ENCODE assay signal across 35 cellular contexts in the genomic region with DNA sequence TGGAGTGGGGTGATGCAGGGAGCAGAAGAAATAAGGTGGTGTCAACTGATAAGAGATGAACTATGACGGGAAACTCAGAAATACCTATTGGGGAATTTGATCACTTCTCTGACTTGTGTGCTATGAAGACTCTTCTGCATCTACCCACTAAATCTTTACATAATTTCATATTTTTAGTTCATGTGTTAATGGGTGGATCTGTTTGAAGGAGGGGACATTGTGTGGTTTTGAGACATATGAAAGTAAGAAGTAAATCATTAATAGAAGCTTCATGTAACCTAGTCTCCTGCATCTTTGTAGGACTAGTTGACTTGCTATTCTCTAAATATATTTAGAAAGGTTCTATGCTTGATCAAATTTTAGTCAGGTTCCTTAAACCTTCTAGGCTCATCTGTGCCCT.
"Had no signal": no experiment of that assay in that cellular context is flagged by ENCODE, and none has a peak within 500 bp of the region (broad histone marks: within the 10 kb centered on the region; RNA-seq: fewer than 3 reads in every experiment).

No MANE protein-coding gene starts in this region.

- DNase-seq: Karpas-422, Kasumi-1, MG63, MM.1S, MV-4-11, NCI-H1048, NCI-H1092, NCI-H1092 treated with DMSO at 0.1 percent for 48 hours, NCI-H1105, NCI-H1105 treated with DMSO at 0.1 percent for 48 hours, NCI-H1417, NCI-H1417 treated with DMSO at 0.1 percent for 48 hours, NCI-H1436, NCI-H1436 treated with DMSO at 0.1 percent for 48 hours, NCI-H146, NCI-H1694, NCI-H1694 treated with DMSO at 0.1 percent for 48 hours, NCI-H187, NCI-H187 treated with DMSO at 0.1 percent for 48 hours, NCI-H1930, NCI-H2029, NCI-H2029 treated with DMSO at 0.1 percent for 48 hours, NCI-H2081, NCI-H2081 treated with DMSO at 0.1 percent for 48 hours, NCI-H2107, NCI-H2171, NCI-H2171 treated with DMSO at 0.1 percent for 48 hours, NCI-H2227 treated with DMSO at 0.1 percent for 48 hours, NCI-H226, NCI-H345, NCI-H446, NCI-H446 treated with DMSO at 0.1 percent for 48 hours, NCI-H510A, NCI-H510A treated with DMSO at 0.1 percent for 48 hours, NCI-H524 had no signal

- H3K9me3 ChIP-seq: MG63 had no signal

- H3K27me3 ChIP-seq: MG63 had no signal

- H3K4me3 ChIP-seq: MG63 had no signal

- H3K36me3 ChIP-seq: MG63 had no signal
